9 cellular contexts compared by ENCODE assay signal in genomic region chr16:67392301-67393059, GRCh38. TPM values are rescaled to one million over a fixed set of nuclear protein-coding genes. Genes with fewer than 3 reads are reported as not detected.
DNase-seq lines count a peak whose midpoint lies in the region; ATAC-seq and TF ChIP-seq lines count a peak whose summit lies in the region.
"Had no signal": no experiment of that assay in that cellular context is flagged by ENCODE, and none has a peak within 500 bp of the region (broad histone marks: within the 10 kb centered on the region; RNA-seq: fewer than 3 reads in every experiment).

No MANE protein-coding gene starts in this region.

- H3K27ac ChIP-seq in layer of hippocampus (ENCODE audit: low read depth, low read length) (peak overlapping the region; percentile 97), skin epidermis (peak overlapping the region in 15 of 21 experiments; percentile 4 to 88 (median 65))

- no peak for ATAC-seq in GM21576 (IDR thresholded peaks at IDR 0.05; ENCODE audit: unreplicated experiment)
- ATAC-seq in left colon, result no peak
- ATAC-seq in HG03097 (IDR thresholded peaks at IDR 0.05; ENCODE audit: low FRiP score, unreplicated experiment), result no peak

- H3K4me3 ChIP-seq in H7 (ENCODE audit: insufficient read depth, low read depth, low read length), result no peak overlapping the region
- H3K4me3 ChIP-seq in astrocyte of the cerebellum (ENCODE audit: low read depth, low read length), result peak overlapping the region; percentile 29
- H3K4me3 ChIP-seq in skin epidermis, result peak overlapping the region in 6 of 7 experiments; percentile 11 to 44 (median 27)

- in situ Hi-C loops in astrocyte of the cerebellum (cut with HindIII; ENCODE audit: low sequenced_read_pairs), result no loop called here

- no peak for TF ChIP-seq CTCF in astrocyte of the cerebellum (IDR thresholded peaks at IDR 0.05; ENCODE audit: low read depth, low read length, missing control alignments)

- DNase-seq in H7 (peak; percentile 40), astrocyte of the cerebellum (ENCODE audit: low read depth) (no peak), GF-D8 (lab: John Stamatoyannopoulos, UW) (no peak), left colon (no peak)

- intact Hi-C loops in left colon (cut with DNase I, micrococcal nuclease), result no loop called here

- H3K27me3 ChIP-seq in H7 (ENCODE audit: control insufficient read depth, insufficient read depth, low read length), result peaks cover 41% of the 10 kb centered on the region
- H3K27me3 ChIP-seq in layer of hippocampus (ENCODE audit: control insufficient read depth, insufficient read depth, low read length), result no peaks in the 10 kb centered on the region

- no peaks in the 10 kb centered on the region for H3K36me3 ChIP-seq in H7 (replicated peaks; ENCODE audit: control insufficient read depth, insufficient read depth, low read length)

RNA-seq across cellular contexts. Expression of gene TPPP3, which starts 0.8 kb away (rescaled TPM):
- 0.44 and 0.80 TPM in 2 replicates for total RNA-seq in H7 (2014; rRNA removed; shearing (Covaris generic))
- total RNA-seq in left colon, result 1 to 10 TPM; 4.1 to 8.3 TPM
- total RNA-seq: HT1080 had no signal

RNA-seq across cellular contexts. Expression of gene ZDHHC1, which starts 23.8 kb away (rescaled TPM):
- total RNA-seq in H7 (2014; rRNA removed; shearing (Covaris generic)), result 8.0 and 10.3 TPM in 2 replicates
- total RNA-seq in left colon, result 10 to 100 TPM; 10.7 to 12.5 TPM

RNA-seq across cellular contexts. Expression of gene HSD11B2, which starts 38.4 kb away (rescaled TPM):
- 25.1 and 35.1 TPM in 2 replicates for total RNA-seq in H7 (2014; rRNA removed; shearing (Covaris generic))
- 1,000 to 10,000 TPM in 1 of 2 donors, 100 to 1,000 TPM in 1; 723 to 1,005 TPM for total RNA-seq in left colon

Comparison
In these comparisons a context has a peak if more than half of its experiments do, and no peak if none do; other contexts are left out.
1. RNA of gene HSD11B2, which starts 38.4 kb away (total RNA-seq): 723 to 1,005 TPM in left colon; 25.1 to 35.1 TPM in H7; every median in the first group is over 10 times any median in the second.